ENCODE assay signal across 16 cellular contexts in genomic region chr6:41672816-41673703, GRCh38. TPM values are rescaled to one million over a fixed set of nuclear protein-coding genes. Genes with fewer than 3 reads are reported as not detected.
"Had no signal": no experiment of that assay in that cellular context is flagged by ENCODE, and none has a peak within 500 bp of the region (broad histone marks: within the 10 kb centered on the region; RNA-seq: fewer than 3 reads in every experiment).

No MANE protein-coding gene starts in this region.

- H3K36me3 ChIP-seq: heart left ventricle, neutrophil, transverse colon had no signal

- H3K9me3 Mint-ChIP-seq: activated CD8-positive, alpha-beta T cell treated with anti-CD3 and anti-CD28 coated beads for 36 hours; activated naive CD4-positive, alpha-beta T cell treated with anti-CD3 and anti-CD28 coated beads for 36 hours had no signal

- H3K9me3 ChIP-seq: neutrophil, transverse colon had no signal

- H3K27me3 ChIP-seq: heart left ventricle, transverse colon had no signal

- H3K4me1 Mint-ChIP-seq: immature natural killer cell had no signal

- H3K4me1 ChIP-seq: heart left ventricle, parathyroid adenoma, transverse colon had no signal

- H3K27ac ChIP-seq: heart left ventricle, neutrophil, parathyroid adenoma, transverse colon had no signal

- H3K27ac Mint-ChIP-seq: activated B cell treated with CpG ODN at 0.5 μM for 24 hours; activated CD8-positive, alpha-beta T cell treated with anti-CD3 and anti-CD28 coated beads for 36 hours; activated naive CD4-positive, alpha-beta T cell treated with anti-CD3 and anti-CD28 coated beads for 36 hours; immature natural killer cell had no signal

- H3K9ac ChIP-seq: parathyroid adenoma had no signal

- DNase-seq: activated B cell treated with CpG ODN at 0.5 μM for 24 hours; activated CD4-positive, alpha-beta T cell treated with anti-CD3 and anti-CD28 coated beads for 48 hours; activated CD8-positive, alpha-beta T cell treated with anti-CD3 and anti-CD28 coated beads for 36 hours; activated naive CD4-positive, alpha-beta T cell treated with anti-CD3 and anti-CD28 coated beads for 36 hours; heart left ventricle; immature natural killer cell; midbrain; stimulated activated CD4-positive, alpha-beta T cell treated with anti-CD3 and anti-CD28 coated beads, Interleukin-4, amount 100 ng/mL, for 4 hours; stimulated activated CD8-positive, alpha-beta memory T cell treated with anti-CD3 and anti-CD28 coated beads, Interleukin-4, amount 100 ng/mL, for 48 hours; stimulated activated naive CD4-positive, alpha-beta T cell treated with Interleukin-2 at 50 U/mL for 16 hours; T-helper 17 cell; transverse colon had no signal

- H3K4me3 ChIP-seq: heart left ventricle, lung, transverse colon had no signal

- H3K36me3 Mint-ChIP-seq: immature natural killer cell had no signal

- H3K4me3 Mint-ChIP-seq: activated B cell treated with CpG ODN at 0.5 μM for 24 hours; activated CD8-positive, alpha-beta T cell treated with anti-CD3 and anti-CD28 coated beads for 36 hours; activated naive CD4-positive, alpha-beta T cell treated with anti-CD3 and anti-CD28 coated beads for 36 hours; immature natural killer cell; T-helper 17 cell had no signal

RNA-seq across cellular contexts. Expression of gene MDFI, which starts 34.8 kb away (rescaled TPM):
- total RNA-seq: activated B cell treated with CpG ODN at 0.5 μM for 24 hours; activated CD8-positive, alpha-beta T cell treated with anti-CD3 and anti-CD28 coated beads for 36 hours; activated naive CD4-positive, alpha-beta T cell treated with anti-CD3 and anti-CD28 coated beads for 36 hours; myocyte; T-helper 17 cell had no signal
